Comparison of ENCODE assay signal across 12 cellular contexts in the genomic region with DNA sequence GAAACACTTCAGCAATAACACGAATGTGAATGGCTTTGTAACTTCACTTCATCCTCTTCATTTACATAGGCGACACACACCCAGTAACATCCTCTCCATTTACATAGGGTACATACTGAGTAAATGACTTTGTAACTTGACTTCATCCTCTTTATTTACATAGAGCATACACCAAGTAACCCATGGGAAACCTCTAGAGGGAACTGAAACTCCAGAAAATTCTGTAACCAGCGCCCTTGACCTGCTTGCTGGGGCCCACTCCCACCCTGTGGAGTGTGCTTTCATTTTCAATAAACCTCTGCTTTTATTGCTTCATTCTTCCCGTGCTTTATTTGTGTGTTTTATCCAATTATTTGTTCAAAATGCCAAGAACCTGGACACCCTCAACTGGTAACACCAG.
DNase-seq lines count a peak whose midpoint lies in the region; ATAC-seq and TF ChIP-seq lines count a peak whose summit lies in the region.
"Had no signal": no experiment of that assay in that cellular context is flagged by ENCODE, and none has a peak within 500 bp of the region (broad histone marks: within the 10 kb centered on the region; RNA-seq: fewer than 3 reads in every experiment).

No MANE protein-coding gene starts in this region.

- H3K36me3 ChIP-seq in neural progenitor cell, result no peaks in the 10 kb centered on the region

- no peak overlapping the region for H3K4me3 ChIP-seq in neural progenitor cell

- no peaks in the 10 kb centered on the region for H4K20me1 ChIP-seq in neural progenitor cell (ENCODE audit: low read depth)

- H3K4me1 ChIP-seq in neural progenitor cell, result no peaks in the 10 kb centered on the region

- H3K27ac Mint-ChIP-seq in neural progenitor cell, result no peak overlapping the region
- H3K27ac Mint-ChIP-seq: activated naive CD8-positive, alpha-beta T cell treated with anti-CD3 and anti-CD28 coated beads, Interleukin-2, amount 50 U/mL, for 24 hours had no signal

- no peaks in the 10 kb centered on the region for H3F3A ChIP-seq in neural progenitor cell (ENCODE audit: low read depth)

- peaks cover 3% of the 10 kb centered on the region for H3K4me1 Mint-ChIP-seq in neural progenitor cell
- H3K4me1 Mint-ChIP-seq: activated naive CD8-positive, alpha-beta T cell treated with anti-CD3 and anti-CD28 coated beads, Interleukin-2, amount 50 U/mL, for 24 hours had no signal

- no peaks in the 10 kb centered on the region for H3K36me3 Mint-ChIP-seq in neural progenitor cell

- no peak overlapping the region for H3K4me3 Mint-ChIP-seq in neural progenitor cell
- H3K4me3 Mint-ChIP-seq: activated naive CD8-positive, alpha-beta T cell treated with anti-CD3 and anti-CD28 coated beads, Interleukin-2, amount 50 U/mL, for 24 hours had no signal

- H3K27ac ChIP-seq in neural progenitor cell, result no peak overlapping the region
- H3K27ac ChIP-seq: C4-2B had no signal

- H3K79me2 ChIP-seq in neural progenitor cell (ENCODE audit: low read depth), result no peaks in the 10 kb centered on the region

- TF ChIP-seq CTCF in neural progenitor cell (IDR thresholded peaks at IDR 0.05), result no peak

- no peaks in the 10 kb centered on the region for H3K9me3 Mint-ChIP-seq in neural progenitor cell

- no peak overlapping the region for H3K9ac ChIP-seq in neural progenitor cell

- DNase-seq in NCI-H526 (lab: John Stamatoyannopoulos, UW) (peak; percentile 62 to 64), neural progenitor cell (ENCODE audit: low spot score) (no peak), DMS79 (lab: John Stamatoyannopoulos, UW) (no peak), NCI-H2107 treated with DMSO at 0.1 percent for 48 hours (lab: John Stamatoyannopoulos, UW; ENCODE audit: unreplicated experiment) (no peak)
- DNase-seq in stimulated activated naive CD8-positive, alpha-beta T cell treated with anti-CD3 and anti-CD28 coated beads, Interleukin-15, Interleukin-2, amounts not matched to agents 100 U/mL and 50 U/mL, for 24 hours, result no peak
- DNase-seq: activated CD4-positive, alpha-beta T cell treated with anti-CD3 and anti-CD28 coated beads, Interleukin-2, amount 50 U/mL, for 48 hours; activated naive CD8-positive, alpha-beta T cell treated with anti-CD3 and anti-CD28 coated beads, Interleukin-2, amount 50 U/mL, for 24 hours; NCI-H2171 treated with DMSO at 0.1 percent for 48 hours had no signal

- H3K4me2 ChIP-seq in neural progenitor cell, result no peak overlapping the region

- H3K9me3 ChIP-seq in neural progenitor cell (ENCODE audit: low read depth), result no peaks in the 10 kb centered on the region

- H3K27me3 ChIP-seq in neural progenitor cell, result no peaks in the 10 kb centered on the region

- H3K27me3 Mint-ChIP-seq in neural progenitor cell (ENCODE audit: insufficient read depth, low read depth), result peaks cover 3% of the 10 kb centered on the region
- H3K27me3 Mint-ChIP-seq: activated naive CD8-positive, alpha-beta T cell treated with anti-CD3 and anti-CD28 coated beads, Interleukin-2, amount 50 U/mL, for 24 hours had no signal

- ATAC-seq in GM18517 (IDR thresholded peaks at IDR 0.05; ENCODE audit: unreplicated experiment), result peak; percentile 99
- ATAC-seq in GM21390 (IDR thresholded peaks at IDR 0.05; ENCODE audit: unreplicated experiment), result peak; percentile 99
- peak; percentile 97 for ATAC-seq in HG03045 (IDR thresholded peaks at IDR 0.05; ENCODE audit: unreplicated experiment)
- no peak for ATAC-seq in stimulated activated naive CD8-positive, alpha-beta T cell treated with anti-CD3 and anti-CD28 coated beads, Interleukin-15, Interleukin-2, amounts not matched to agents 100 U/mL and 50 U/mL, for 24 hours
- ATAC-seq: activated naive CD8-positive, alpha-beta T cell treated with anti-CD3 and anti-CD28 coated beads, Interleukin-2, amount 50 U/mL, for 24 hours had no signal

- no peak overlapping the region for H2AFZ ChIP-seq in neural progenitor cell (replicated peaks)

Comparison
In these comparisons a context has a peak if more than half of its experiments do, and no peak if none do; other contexts are left out.
1. DNase-seq: peak in NCI-H526 (2 of 2); none in stimulated activated naive CD8-positive, alpha-beta T cell treated with anti-CD3 and anti-CD28 coated beads, Interleukin-15, Interleukin-2, amounts not matched to agents 100 U/mL and 50 U/mL, for 24 hours (single experiment), neural progenitor cell (single experiment), DMS79 (single experiment) and NCI-H2107 treated with DMSO at 0.1 percent for 48 hours (single experiment).